ENCODE assay signal across 21 cellular contexts in the genomic region with DNA sequence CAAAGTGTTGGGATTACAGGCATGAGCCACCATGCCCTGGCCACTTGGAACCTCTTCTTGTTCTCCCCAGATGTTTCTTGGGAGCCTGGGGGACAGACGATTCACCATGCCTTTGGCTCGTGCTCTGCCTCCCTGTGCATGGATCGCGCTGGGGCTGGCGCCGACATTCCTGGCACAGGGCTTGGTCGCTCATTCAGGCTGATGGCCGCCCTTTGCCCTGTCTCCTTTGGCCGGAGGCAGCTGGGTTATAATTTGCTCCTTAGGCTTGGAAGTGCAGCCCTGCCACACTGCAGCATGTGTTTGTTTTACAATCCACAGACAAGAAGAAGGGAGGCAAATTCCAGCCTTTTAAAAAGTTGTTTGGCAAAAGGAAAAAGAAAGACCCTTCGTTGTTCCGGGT.
"Had no signal": no experiment of that assay in that cellular context is flagged by ENCODE, and none has a peak within 500 bp of the region (broad histone marks: within the 10 kb centered on the region; RNA-seq: fewer than 3 reads in every experiment).

No MANE protein-coding gene starts in this region.

- H3K9me3 ChIP-seq: left ventricle myocardium inferior, prostate gland, stomach, thoracic aorta had no signal

- H3K4me3 Mint-ChIP-seq: natural killer cell, neural progenitor cell had no signal

- H3K9ac ChIP-seq: neural progenitor cell, parathyroid adenoma had no signal

- DNase-seq: effector memory CD4-positive, alpha-beta T cell; heart left ventricle; islet precursor cell; left ventricle myocardium inferior; mesenchymal stem cell; midbrain; natural killer cell; retina; stimulated activated CD4-positive, alpha-beta T cell treated with anti-CD3 and anti-CD28 coated beads, Interleukin-12 subunit alpha, Interleukin-12 subunit beta, amount 100 ng/mL, for 4 hours; stimulated activated naive CD4-positive, alpha-beta T cell; stomach; substantia nigra; trophoblast cell had no signal

- H3K4me1 ChIP-seq: heart left ventricle, left ventricle myocardium inferior, neural progenitor cell, prostate gland, stomach had no signal

- H3K9me3 Mint-ChIP-seq: natural killer cell had no signal

- H3K27me3 ChIP-seq: heart left ventricle, neural progenitor cell, stomach had no signal

- H3K36me3 Mint-ChIP-seq: natural killer cell had no signal

- H3K36me3 ChIP-seq: heart left ventricle, left ventricle myocardium inferior, neural progenitor cell, prostate gland, stomach, thoracic aorta had no signal

- H3K27ac ChIP-seq: coronary artery, heart left ventricle, left ventricle myocardium inferior, neural progenitor cell, prostate gland, stomach, thoracic aorta had no signal

- ATAC-seq: esophagus mucosa, heart left ventricle, natural killer cell, sciatic nerve had no signal

- H3K4me1 Mint-ChIP-seq: natural killer cell had no signal

- H3K27ac Mint-ChIP-seq: natural killer cell, neural progenitor cell had no signal

- H3K4me3 ChIP-seq: coronary artery, heart left ventricle, left ventricle myocardium inferior, lung, neural progenitor cell, prostate gland, stomach, thoracic aorta had no signal
